8 cellular contexts compared by ENCODE assay signal in genomic region chr16:10736926-10737625, GRCh38. TPM values are rescaled to one million over a fixed set of nuclear protein-coding genes. Genes with fewer than 3 reads are reported as not detected.
DNase-seq lines count a peak whose midpoint lies in the region; ATAC-seq and FAIRE-seq lines count a peak whose summit lies in the region.

No MANE protein-coding gene starts in this region.

- H3K27ac Mint-ChIP-seq in activated CD4-positive, alpha-beta memory T cell treated with anti-CD3 and anti-CD28 coated beads, Interleukin-2, amount 10 ng/mL, durations not matched to agents 7 days and 5 days = peak overlapping the region; percentile 41

- H3K36me3 Mint-ChIP-seq in activated CD4-positive, alpha-beta memory T cell treated with anti-CD3 and anti-CD28 coated beads, Interleukin-2, amount 10 ng/mL, durations not matched to agents 7 days and 5 days (ENCODE audit: low read depth) = no peaks in the 10 kb centered on the region

- H3K4me1 Mint-ChIP-seq in activated CD4-positive, alpha-beta memory T cell treated with anti-CD3 and anti-CD28 coated beads, Interleukin-2, amount 10 ng/mL, durations not matched to agents 7 days and 5 days = peaks cover 47% of the 10 kb centered on the region

- peak; percentile 59 for FAIRE-seq in G401.6 (lab: Jason Lieb, UNC)

- ATAC-seq in HG03521 (IDR thresholded peaks at IDR 0.05; ENCODE audit: unreplicated experiment) (peak; percentile 44), GM19023 (IDR thresholded peaks at IDR 0.05; ENCODE audit: unreplicated experiment) (no peak)

- DNase-seq in NCI-H82 treated with DMSO at 0.1 percent for 48 hours (lab: John Stamatoyannopoulos, UW; ENCODE audit: unreplicated experiment) (peak; percentile 41), lung microvascular endothelial cell (ENCODE audit: low read depth in 2 of 2) (peak; percentile 61 to 79)
- peak; percentile 78 for DNase-seq in activated CD4-positive, alpha-beta memory T cell treated with anti-CD3 and anti-CD28 coated beads, Interleukin-2, amount 10 ng/mL, durations not matched to agents 7 days and 5 days
- peak; percentile 60 for DNase-seq in effector CD4-positive, alpha-beta T cell
- peak; percentile 50 for DNase-seq in stimulated activated CD8-positive, alpha-beta memory T cell treated with anti-CD3 and anti-CD28 coated beads, Interleukin-12 subunit alpha, Interleukin-12 subunit beta, amount 100 ng/mL, for 1 hour (ENCODE audit: low read depth)

- peaks cover 3% of the 10 kb centered on the region for H3K9me3 Mint-ChIP-seq in activated CD4-positive, alpha-beta memory T cell treated with anti-CD3 and anti-CD28 coated beads, Interleukin-2, amount 10 ng/mL, durations not matched to agents 7 days and 5 days

- POLR2A ChIA-PET in activated CD4-positive, alpha-beta memory T cell treated with anti-CD3 and anti-CD28 coated beads, Interleukin-2, amount 10 ng/mL, durations not matched to agents 7 days and 5 days (lab: Charles Lee) = no interaction called here

- no peaks in the 10 kb centered on the region for H3K27me3 Mint-ChIP-seq in activated CD4-positive, alpha-beta memory T cell treated with anti-CD3 and anti-CD28 coated beads, Interleukin-2, amount 10 ng/mL, durations not matched to agents 7 days and 5 days

- peak overlapping the region; percentile 28 for H3K4me3 Mint-ChIP-seq in activated CD4-positive, alpha-beta memory T cell treated with anti-CD3 and anti-CD28 coated beads, Interleukin-2, amount 10 ng/mL, durations not matched to agents 7 days and 5 days

- CTCF ChIA-PET in activated CD4-positive, alpha-beta memory T cell treated with anti-CD3 and anti-CD28 coated beads, Interleukin-2, amount 10 ng/mL, durations not matched to agents 7 days and 5 days (lab: Charles Lee) = interaction anchor here (0.6 to 5.7 kb wide), 26 partner anchors 13 to 1647 kb away, joined by 3 to 76 read pairs (median 4); partner anchors contain the start of gene TEKT5

RNA-seq across cellular contexts. Expression of gene NUBP1, which starts 6.6 kb away (rescaled TPM):
- total RNA-seq in activated CD4-positive, alpha-beta memory T cell treated with anti-CD3 and anti-CD28 coated beads, Interleukin-2, amount 10 ng/mL, durations not matched to agents 7 days and 5 days = 10 to 100 TPM; 29.4 to 31.5 TPM
- 21.1 and 27.6 TPM in 2 replicates for total RNA-seq in lung microvascular endothelial cell

RNA-seq across cellular contexts. Expression of gene TEKT5, which starts 42.3 kb away (rescaled TPM):
- not detected for total RNA-seq in activated CD4-positive, alpha-beta memory T cell treated with anti-CD3 and anti-CD28 coated beads, Interleukin-2, amount 10 ng/mL, durations not matched to agents 7 days and 5 days
- not detected in 2 replicates for total RNA-seq in lung microvascular endothelial cell
